1 cellular context compared by ENCODE assay signal in the genomic region with DNA sequence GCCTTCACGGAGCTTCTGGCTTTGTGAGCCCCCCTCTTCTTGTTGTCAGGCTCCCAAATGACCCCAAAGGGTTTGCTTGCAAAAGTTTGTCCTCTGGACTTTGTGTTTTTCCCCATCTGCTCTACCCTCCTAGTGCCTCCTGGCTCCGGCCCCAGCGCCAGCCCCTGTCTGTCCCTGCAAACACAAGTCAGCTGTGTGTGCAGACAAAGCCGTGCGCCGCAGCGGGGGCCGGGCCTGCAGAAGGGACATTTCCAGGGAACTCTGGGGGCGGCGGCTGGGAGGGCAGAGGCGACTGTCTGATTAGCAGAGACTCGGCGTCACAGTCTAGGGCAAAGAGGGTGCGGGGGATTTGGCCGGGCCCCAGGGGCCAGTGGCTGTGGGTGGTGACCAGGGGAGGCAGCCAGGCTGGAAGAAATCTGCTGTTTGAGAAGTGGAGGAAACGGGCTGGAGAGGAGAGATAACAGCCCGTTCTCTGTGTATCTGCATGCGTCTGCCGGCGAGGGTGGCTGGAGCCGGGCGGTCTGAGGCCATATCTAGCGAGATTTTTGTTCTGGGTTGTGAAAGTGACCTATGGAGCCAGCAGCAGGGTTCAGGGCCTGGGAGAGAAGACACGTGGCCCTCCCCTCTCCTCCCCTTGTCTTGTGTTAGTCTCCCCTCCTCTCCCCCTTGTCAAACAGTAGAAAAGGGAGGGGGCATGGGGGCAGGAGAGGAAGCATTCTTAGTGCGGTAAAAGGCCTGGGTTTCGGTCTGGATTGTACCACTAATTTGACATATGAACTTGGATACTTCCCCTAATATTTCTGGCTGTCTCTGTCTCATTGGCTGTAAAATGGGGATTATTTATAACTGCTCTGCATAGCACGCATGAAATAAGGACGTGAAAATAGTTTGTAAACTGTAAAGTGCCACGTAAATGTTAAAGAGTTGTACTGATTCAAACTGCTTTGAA.
TF ChIP-seq lines count a peak whose summit lies in the region.

No MANE protein-coding gene starts in this region.

TF ChIP-seq in K562, 482 proteins besides CTCF, POLR2A, EP300 and RAD21 (continued from another document and continues in another):
- TF ChIP-seq NFIX (CRISPR knock-in tag; IDR thresholded peaks at IDR 0.05; ENCODE audit: low read depth) (no peak), MYC (IDR thresholded peaks at IDR 0.05; ENCODE audit: low read depth, low read length) (peak; percentile 91), MYC (CRISPR knock-in tag; IDR thresholded peaks at IDR 0.05; ENCODE audit: borderline replicate concordance, low read depth) (no peak), ZNF79 (CRISPR knock-in tag; IDR thresholded peaks at IDR 0.05; ENCODE audit: low read depth) (no peak), POLR2G (IDR thresholded peaks at IDR 0.05; ENCODE audit: low read depth, low read length) (no peak), JUND (IDR thresholded peaks at IDR 0.05; ENCODE audit: borderline replicate concordance, low read depth, low read length) (peak; percentile 46; the same call in 1 of the 2 replicates), JUND (tag; IDR thresholded peaks at IDR 0.05; ENCODE audit: borderline replicate concordance, low read depth, low read length) (no peak; the same call in 2 of the 3 replicates), ZNF232 (CRISPR knock-in tag; IDR thresholded peaks at IDR 0.05) (no peak), CBX5 (IDR thresholded peaks at IDR 0.05; ENCODE audit: borderline replicate concordance, low read depth) (no peak), NCOR1 (IDR thresholded peaks at IDR 0.05) (peak; percentile 99), ZBTB1 (CRISPR knock-in tag; IDR thresholded peaks at IDR 0.05; ENCODE audit: borderline replicate concordance, low read depth) (peak; percentile 75; the same call in 1 of the 2 replicates), HNRNPH1 (optimal IDR thresholded peaks at IDR 0.05; ENCODE audit: low read depth, low read length) (no peak), SMAD2 (IDR thresholded peaks at IDR 0.05; ENCODE audit: low read depth, low read length) (no peak), ZNF239 (CRISPR knock-in tag; IDR thresholded peaks at IDR 0.05) (no peak), ZNF384 (IDR thresholded peaks at IDR 0.05; ENCODE audit: low read depth, low read length) (no peak), MCM5 (IDR thresholded peaks at IDR 0.05; ENCODE audit: low read depth) (no peak), ZNF830 (CRISPR knock-in tag; IDR thresholded peaks at IDR 0.05) (no peak), ZBTB7A (IDR thresholded peaks at IDR 0.05; ENCODE audit: borderline replicate concordance, control insufficient read depth, low read depth, low read length) (0 out of 2 replicates have a peak, but pooled peaks have one; percentile 67), PTBP1 (IDR thresholded peaks at IDR 0.05; ENCODE audit: low read depth, low read length) (no peak), TAF7 (tag; IDR thresholded peaks at IDR 0.05) (no peak), MEF2D (tag; conservative IDR thresholded peaks at IDR 0.05; ENCODE audit: low read depth) (0 out of 2 replicates have a peak, but pooled peaks have one; percentile 50), THRAP3 (IDR thresholded peaks at IDR 0.05; ENCODE audit: borderline replicate concordance) (no peak), TCF3 (CRISPR knock-in tag; IDR thresholded peaks at IDR 0.05) (peak; percentile 97), NR2C2 (CRISPR knock-in tag; IDR thresholded peaks at IDR 0.05) (no peak), NR2C2 (tag; IDR thresholded peaks at IDR 0.05) (peak; percentile 88), ZKSCAN3 (CRISPR knock-in tag; IDR thresholded peaks at IDR 0.05) (no peak), CHCHD3 (CRISPR knock-in tag; IDR thresholded peaks at IDR 0.05) (no peak), ZNF764 (CRISPR knock-in tag; IDR thresholded peaks at IDR 0.05; ENCODE audit: low read depth) (no peak), ZNF551 (CRISPR knock-in tag; IDR thresholded peaks at IDR 0.05) (no peak), DIDO1 (tag; IDR thresholded peaks at IDR 0.05; ENCODE audit: low read depth) (no peak)
- TF ChIP-seq, protein P1, sequence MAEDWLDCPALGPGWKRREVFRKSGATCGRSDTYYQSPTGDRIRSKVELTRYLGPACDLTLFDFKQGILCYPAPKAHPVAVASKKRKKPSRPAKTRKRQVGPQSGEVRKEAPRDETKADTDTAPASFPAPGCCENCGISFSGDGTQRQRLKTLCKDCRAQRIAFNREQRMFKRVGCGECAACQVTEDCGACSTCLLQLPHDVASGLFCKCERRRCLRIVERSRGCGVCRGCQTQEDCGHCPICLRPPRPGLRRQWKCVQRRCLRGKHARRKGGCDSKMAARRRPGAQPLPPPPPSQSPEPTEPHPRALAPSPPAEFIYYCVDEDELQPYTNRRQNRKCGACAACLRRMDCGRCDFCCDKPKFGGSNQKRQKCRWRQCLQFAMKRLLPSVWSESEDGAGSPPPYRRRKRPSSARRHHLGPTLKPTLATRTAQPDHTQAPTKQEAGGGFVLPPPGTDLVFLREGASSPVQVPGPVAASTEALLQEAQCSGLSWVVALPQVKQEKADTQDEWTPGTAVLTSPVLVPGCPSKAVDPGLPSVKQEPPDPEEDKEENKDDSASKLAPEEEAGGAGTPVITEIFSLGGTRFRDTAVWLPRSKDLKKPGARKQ (CRISPR knock-in tag; IDR thresholded peaks at IDR 0.05) = no peak
- TF ChIP-seq, protein P2, sequence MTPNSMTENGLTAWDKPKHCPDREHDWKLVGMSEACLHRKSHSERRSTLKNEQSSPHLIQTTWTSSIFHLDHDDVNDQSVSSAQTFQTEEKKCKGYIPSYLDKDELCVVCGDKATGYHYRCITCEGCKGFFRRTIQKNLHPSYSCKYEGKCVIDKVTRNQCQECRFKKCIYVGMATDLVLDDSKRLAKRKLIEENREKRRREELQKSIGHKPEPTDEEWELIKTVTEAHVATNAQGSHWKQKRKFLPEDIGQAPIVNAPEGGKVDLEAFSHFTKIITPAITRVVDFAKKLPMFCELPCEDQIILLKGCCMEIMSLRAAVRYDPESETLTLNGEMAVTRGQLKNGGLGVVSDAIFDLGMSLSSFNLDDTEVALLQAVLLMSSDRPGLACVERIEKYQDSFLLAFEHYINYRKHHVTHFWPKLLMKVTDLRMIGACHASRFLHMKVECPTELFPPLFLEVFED (CRISPR knock-in tag; conservative IDR thresholded peaks at IDR 0.05) = no peak
- TF ChIP-seq, protein P3, sequence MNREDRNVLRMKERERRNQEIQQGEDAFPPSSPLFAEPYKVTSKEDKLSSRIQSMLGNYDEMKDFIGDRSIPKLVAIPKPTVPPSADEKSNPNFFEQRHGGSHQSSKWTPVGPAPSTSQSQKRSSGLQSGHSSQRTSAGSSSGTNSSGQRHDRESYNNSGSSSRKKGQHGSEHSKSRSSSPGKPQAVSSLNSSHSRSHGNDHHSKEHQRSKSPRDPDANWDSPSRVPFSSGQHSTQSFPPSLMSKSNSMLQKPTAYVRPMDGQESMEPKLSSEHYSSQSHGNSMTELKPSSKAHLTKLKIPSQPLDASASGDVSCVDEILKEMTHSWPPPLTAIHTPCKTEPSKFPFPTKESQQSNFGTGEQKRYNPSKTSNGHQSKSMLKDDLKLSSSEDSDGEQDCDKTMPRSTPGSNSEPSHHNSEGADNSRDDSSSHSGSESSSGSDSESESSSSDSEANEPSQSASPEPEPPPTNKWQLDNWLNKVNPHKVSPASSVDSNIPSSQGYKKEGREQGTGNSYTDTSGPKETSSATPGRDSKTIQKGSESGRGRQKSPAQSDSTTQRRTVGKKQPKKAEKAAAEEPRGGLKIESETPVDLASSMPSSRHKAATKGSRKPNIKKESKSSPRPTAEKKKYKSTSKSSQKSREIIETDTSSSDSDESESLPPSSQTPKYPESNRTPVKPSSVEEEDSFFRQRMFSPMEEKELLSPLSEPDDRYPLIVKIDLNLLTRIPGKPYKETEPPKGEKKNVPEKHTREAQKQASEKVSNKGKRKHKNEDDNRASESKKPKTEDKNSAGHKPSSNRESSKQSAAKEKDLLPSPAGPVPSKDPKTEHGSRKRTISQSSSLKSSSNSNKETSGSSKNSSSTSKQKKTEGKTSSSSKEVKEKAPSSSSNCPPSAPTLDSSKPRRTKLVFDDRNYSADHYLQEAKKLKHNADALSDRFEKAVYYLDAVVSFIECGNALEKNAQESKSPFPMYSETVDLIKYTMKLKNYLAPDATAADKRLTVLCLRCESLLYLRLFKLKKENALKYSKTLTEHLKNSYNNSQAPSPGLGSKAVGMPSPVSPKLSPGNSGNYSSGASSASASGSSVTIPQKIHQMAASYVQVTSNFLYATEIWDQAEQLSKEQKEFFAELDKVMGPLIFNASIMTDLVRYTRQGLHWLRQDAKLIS (CRISPR knock-in tag; IDR thresholded peaks at IDR 0.05) = no peak
- TF ChIP-seq, protein P4, sequence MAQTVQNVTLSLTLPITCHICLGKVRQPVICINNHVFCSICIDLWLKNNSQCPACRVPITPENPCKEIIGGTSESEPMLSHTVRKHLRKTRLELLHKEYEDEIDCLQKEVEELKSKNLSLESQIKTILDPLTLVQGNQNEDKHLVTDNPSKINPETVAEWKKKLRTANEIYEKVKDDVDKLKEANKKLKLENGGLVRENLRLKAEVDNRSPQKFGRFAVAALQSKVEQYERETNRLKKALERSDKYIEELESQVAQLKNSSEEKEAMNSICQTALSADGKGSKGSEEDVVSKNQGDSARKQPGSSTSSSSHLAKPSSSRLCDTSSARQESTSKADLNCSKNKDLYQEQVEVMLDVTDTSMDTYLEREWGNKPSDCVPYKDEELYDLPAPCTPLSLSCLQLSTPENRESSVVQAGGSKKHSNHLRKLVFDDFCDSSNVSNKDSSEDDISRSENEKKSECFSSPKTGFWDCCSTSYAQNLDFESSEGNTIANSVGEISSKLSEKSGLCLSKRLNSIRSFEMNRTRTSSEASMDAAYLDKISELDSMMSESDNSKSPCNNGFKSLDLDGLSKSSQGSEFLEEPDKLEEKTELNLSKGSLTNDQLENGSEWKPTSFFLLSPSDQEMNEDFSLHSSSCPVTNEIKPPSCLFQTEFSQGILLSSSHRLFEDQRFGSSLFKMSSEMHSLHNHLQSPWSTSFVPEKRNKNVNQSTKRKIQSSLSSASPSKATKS (CRISPR knock-in tag; IDR thresholded peaks at IDR 0.05) = no peak
- TF ChIP-seq, protein P5, sequence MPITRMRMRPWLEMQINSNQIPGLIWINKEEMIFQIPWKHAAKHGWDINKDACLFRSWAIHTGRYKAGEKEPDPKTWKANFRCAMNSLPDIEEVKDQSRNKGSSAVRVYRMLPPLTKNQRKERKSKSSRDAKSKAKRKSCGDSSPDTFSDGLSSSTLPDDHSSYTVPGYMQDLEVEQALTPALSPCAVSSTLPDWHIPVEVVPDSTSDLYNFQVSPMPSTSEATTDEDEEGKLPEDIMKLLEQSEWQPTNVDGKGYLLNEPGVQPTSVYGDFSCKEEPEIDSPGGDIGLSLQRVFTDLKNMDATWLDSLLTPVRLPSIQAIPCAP (CRISPR knock-in tag; IDR thresholded peaks at IDR 0.05; ENCODE audit: borderline replicate concordance) = no peak
- TF ChIP-seq, protein P6, sequence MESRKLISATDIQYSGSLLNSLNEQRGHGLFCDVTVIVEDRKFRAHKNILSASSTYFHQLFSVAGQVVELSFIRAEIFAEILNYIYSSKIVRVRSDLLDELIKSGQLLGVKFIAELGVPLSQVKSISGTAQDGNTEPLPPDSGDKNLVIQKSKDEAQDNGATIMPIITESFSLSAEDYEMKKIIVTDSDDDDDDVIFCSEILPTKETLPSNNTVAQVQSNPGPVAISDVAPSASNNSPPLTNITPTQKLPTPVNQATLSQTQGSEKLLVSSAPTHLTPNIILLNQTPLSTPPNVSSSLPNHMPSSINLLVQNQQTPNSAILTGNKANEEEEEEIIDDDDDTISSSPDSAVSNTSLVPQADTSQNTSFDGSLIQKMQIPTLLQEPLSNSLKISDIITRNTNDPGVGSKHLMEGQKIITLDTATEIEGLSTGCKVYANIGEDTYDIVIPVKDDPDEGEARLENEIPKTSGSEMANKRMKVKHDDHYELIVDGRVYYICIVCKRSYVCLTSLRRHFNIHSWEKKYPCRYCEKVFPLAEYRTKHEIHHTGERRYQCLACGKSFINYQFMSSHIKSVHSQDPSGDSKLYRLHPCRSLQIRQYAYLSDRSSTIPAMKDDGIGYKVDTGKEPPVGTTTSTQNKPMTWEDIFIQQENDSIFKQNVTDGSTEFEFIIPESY (CRISPR knock-in tag; IDR thresholded peaks at IDR 0.05) = 0 out of 2 replicates have a peak, but pooled peaks have one; percentile 26
- TF ChIP-seq, protein P7, sequence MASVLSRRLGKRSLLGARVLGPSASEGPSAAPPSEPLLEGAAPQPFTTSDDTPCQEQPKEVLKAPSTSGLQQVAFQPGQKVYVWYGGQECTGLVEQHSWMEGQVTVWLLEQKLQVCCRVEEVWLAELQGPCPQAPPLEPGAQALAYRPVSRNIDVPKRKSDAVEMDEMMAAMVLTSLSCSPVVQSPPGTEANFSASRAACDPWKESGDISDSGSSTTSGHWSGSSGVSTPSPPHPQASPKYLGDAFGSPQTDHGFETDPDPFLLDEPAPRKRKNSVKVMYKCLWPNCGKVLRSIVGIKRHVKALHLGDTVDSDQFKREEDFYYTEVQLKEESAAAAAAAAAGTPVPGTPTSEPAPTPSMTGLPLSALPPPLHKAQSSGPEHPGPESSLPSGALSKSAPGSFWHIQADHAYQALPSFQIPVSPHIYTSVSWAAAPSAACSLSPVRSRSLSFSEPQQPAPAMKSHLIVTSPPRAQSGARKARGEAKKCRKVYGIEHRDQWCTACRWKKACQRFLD (CRISPR knock-in tag; IDR thresholded peaks at IDR 0.05) = peak; percentile 94
- TF ChIP-seq, protein P8, sequence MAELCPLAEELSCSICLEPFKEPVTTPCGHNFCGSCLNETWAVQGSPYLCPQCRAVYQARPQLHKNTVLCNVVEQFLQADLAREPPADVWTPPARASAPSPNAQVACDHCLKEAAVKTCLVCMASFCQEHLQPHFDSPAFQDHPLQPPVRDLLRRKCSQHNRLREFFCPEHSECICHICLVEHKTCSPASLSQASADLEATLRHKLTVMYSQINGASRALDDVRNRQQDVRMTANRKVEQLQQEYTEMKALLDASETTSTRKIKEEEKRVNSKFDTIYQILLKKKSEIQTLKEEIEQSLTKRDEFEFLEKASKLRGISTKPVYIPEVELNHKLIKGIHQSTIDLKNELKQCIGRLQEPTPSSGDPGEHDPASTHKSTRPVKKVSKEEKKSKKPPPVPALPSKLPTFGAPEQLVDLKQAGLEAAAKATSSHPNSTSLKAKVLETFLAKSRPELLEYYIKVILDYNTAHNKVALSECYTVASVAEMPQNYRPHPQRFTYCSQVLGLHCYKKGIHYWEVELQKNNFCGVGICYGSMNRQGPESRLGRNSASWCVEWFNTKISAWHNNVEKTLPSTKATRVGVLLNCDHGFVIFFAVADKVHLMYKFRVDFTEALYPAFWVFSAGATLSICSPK (IDR thresholded peaks at IDR 0.05; ENCODE audit: borderline replicate concordance) = no peak
- TF ChIP-seq, protein P9, sequence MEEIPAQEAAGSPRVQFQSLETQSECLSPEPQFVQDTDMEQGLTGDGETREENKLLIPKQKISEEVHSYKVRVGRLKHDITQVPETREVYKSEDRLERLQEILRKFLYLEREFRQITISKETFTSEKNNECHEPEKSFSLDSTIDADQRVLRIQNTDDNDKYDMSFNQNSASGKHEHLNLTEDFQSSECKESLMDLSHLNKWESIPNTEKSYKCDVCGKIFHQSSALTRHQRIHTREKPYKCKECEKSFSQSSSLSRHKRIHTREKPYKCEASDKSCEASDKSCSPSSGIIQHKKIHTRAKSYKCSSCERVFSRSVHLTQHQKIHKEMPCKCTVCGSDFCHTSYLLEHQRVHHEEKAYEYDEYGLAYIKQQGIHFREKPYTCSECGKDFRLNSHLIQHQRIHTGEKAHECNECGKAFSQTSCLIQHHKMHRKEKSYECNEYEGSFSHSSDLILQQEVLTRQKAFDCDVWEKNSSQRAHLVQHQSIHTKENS (CRISPR knock-in tag; IDR thresholded peaks at IDR 0.05) = no peak
